Comparison of ENCODE assay signal across 19 cellular contexts in genomic region chr6:89932245-89932802, GRCh38. TPM values are rescaled to one million over a fixed set of nuclear protein-coding genes. Genes with fewer than 3 reads are reported as not detected.
DNase-seq lines count a peak whose midpoint lies in the region; ATAC-seq and TF ChIP-seq lines count a peak whose summit lies in the region.
"Had no signal": no experiment of that assay in that cellular context is flagged by ENCODE, and none has a peak within 500 bp of the region (broad histone marks: within the 10 kb centered on the region; RNA-seq: fewer than 3 reads in every experiment).

No MANE protein-coding gene starts in this region.

- peaks cover 5% of the 10 kb centered on the region for H3K36me3 Mint-ChIP-seq in activated CD8-positive, alpha-beta memory T cell treated with anti-CD3 and anti-CD28 coated beads, Interleukin-2, amount 10 ng/mL, durations not matched to agents 7 days and 5 days
- peaks cover 36% of the 10 kb centered on the region for H3K36me3 Mint-ChIP-seq in activated naive CD4-positive, alpha-beta T cell treated with anti-CD3 and anti-CD28 coated beads, Interleukin-2, amount 50 U/mL, for 24 hours
- peaks cover 41% of the 10 kb centered on the region for H3K36me3 Mint-ChIP-seq in endodermal cell (ENCODE audit: low read depth)
- H3K36me3 Mint-ChIP-seq in naive thymus-derived CD4-positive, alpha-beta T cell: peaks cover 12 to 71% (median 50%) of the 10 kb centered on the region in 5 donors
- peaks cover 5% of the 10 kb centered on the region for H3K36me3 Mint-ChIP-seq in endothelial cell (ENCODE audit: low read depth, unreplicated experiment)
- H3K36me3 Mint-ChIP-seq: CD14-positive monocyte had no signal

- H3K4me1 ChIP-seq in endodermal cell (ENCODE audit: control insufficient read depth, insufficient read depth, low read length): no peaks in the 10 kb centered on the region
- peaks cover 0 to 4% of the 10 kb centered on the region in 2 donors for H3K4me1 ChIP-seq in naive thymus-derived CD4-positive, alpha-beta T cell (ENCODE audit: control insufficient read depth in 2 of 2, insufficient read depth in 2 of 2, low read length in 2 of 2)
- H3K4me1 ChIP-seq: Caco-2 had no signal

- intact Hi-C loops in naive thymus-derived CD4-positive, alpha-beta T cell (cut with micrococcal nuclease): no loop called here

- H3K9me3 Mint-ChIP-seq in activated CD8-positive, alpha-beta memory T cell treated with anti-CD3 and anti-CD28 coated beads, Interleukin-2, amount 10 ng/mL, durations not matched to agents 7 days and 5 days (ENCODE audit: low read depth): no peaks in the 10 kb centered on the region
- no peaks in the 10 kb centered on the region for H3K9me3 Mint-ChIP-seq in activated naive CD4-positive, alpha-beta T cell treated with anti-CD3 and anti-CD28 coated beads, Interleukin-2, amount 50 U/mL, for 24 hours
- H3K9me3 Mint-ChIP-seq in endodermal cell: no peaks in the 10 kb centered on the region
- peaks cover 0 to 1% (median 0%) of the 10 kb centered on the region in 11 donors for H3K9me3 Mint-ChIP-seq in naive thymus-derived CD4-positive, alpha-beta T cell
- no peaks in the 10 kb centered on the region for H3K9me3 Mint-ChIP-seq in endothelial cell (ENCODE audit: unreplicated experiment)
- H3K9me3 Mint-ChIP-seq: CD14-positive monocyte; CD8-positive, alpha-beta memory T cell; GM23338; H9 had no signal

- TF ChIP-seq CTCF in endodermal cell (conservative IDR thresholded peaks at IDR 0.05) (no peak), endothelial cell (IDR thresholded peaks at IDR 0.05; ENCODE audit: unreplicated experiment) (no peak)

- peak; percentile 30 for DNase-seq in activated CD8-positive, alpha-beta memory T cell treated with anti-CD3 and anti-CD28 coated beads for 24 hours
- no peak for DNase-seq in activated CD8-positive, alpha-beta memory T cell treated with anti-CD3 and anti-CD28 coated beads, Interleukin-2, amount 10 ng/mL, durations not matched to agents 7 days and 5 days
- DNase-seq in activated naive CD4-positive, alpha-beta T cell treated with anti-CD3 and anti-CD28 coated beads, Interleukin-2, amount 50 U/mL, for 16 hours: no peak
- peak; percentile 35 for DNase-seq in endodermal cell
- no peak for DNase-seq in naive thymus-derived CD4-positive, alpha-beta T cell
- no peak for DNase-seq in stimulated activated CD4-positive, alpha-beta T cell treated with anti-CD3 and anti-CD28 coated beads, Interleukin-4, amount 100 ng/mL, for 1 hour
- no peak for DNase-seq in endothelial cell (ENCODE audit: low spot score)
- DNase-seq: Caco-2; CD8-positive, alpha-beta memory T cell; DND-41; GDM1; H9 had no signal

- no peak for ATAC-seq in activated CD8-positive, alpha-beta memory T cell treated with anti-CD3 and anti-CD28 coated beads, Interleukin-2, amount 10 ng/mL, durations not matched to agents 7 days and 5 days
- ATAC-seq in naive thymus-derived CD4-positive, alpha-beta T cell: no peak
- ATAC-seq: GM23338 had no signal

- no peak overlapping the region for H3K9ac ChIP-seq in endodermal cell (ENCODE audit: extremely low read depth, low read length, poor library complexity, severe bottlenecking)

- peaks cover 12% of the 10 kb centered on the region for H3K4me1 Mint-ChIP-seq in activated CD8-positive, alpha-beta memory T cell treated with anti-CD3 and anti-CD28 coated beads, Interleukin-2, amount 10 ng/mL, durations not matched to agents 7 days and 5 days
- peaks cover 55% of the 10 kb centered on the region for H3K4me1 Mint-ChIP-seq in activated naive CD4-positive, alpha-beta T cell treated with anti-CD3 and anti-CD28 coated beads, Interleukin-2, amount 50 U/mL, for 24 hours
- H3K4me1 Mint-ChIP-seq in endodermal cell: peaks cover 15% of the 10 kb centered on the region
- peaks cover 12 to 50% (median 39%) of the 10 kb centered on the region in 7 donors for H3K4me1 Mint-ChIP-seq in naive thymus-derived CD4-positive, alpha-beta T cell
- H3K4me1 Mint-ChIP-seq in endothelial cell (ENCODE audit: unreplicated experiment): peaks cover 10% of the 10 kb centered on the region

- no peak overlapping the region for H3K4me3 ChIP-seq in endodermal cell (ENCODE audit: low read length)
- no peak overlapping the region for H3K4me3 ChIP-seq in naive thymus-derived CD4-positive, alpha-beta T cell (ENCODE audit: low read length)
- H3K4me3 ChIP-seq: GM23338 had no signal

- no peak overlapping the region for H3K27ac Mint-ChIP-seq in activated CD8-positive, alpha-beta memory T cell treated with anti-CD3 and anti-CD28 coated beads, Interleukin-2, amount 10 ng/mL, durations not matched to agents 7 days and 5 days
- H3K27ac Mint-ChIP-seq in activated naive CD4-positive, alpha-beta T cell treated with anti-CD3 and anti-CD28 coated beads, Interleukin-2, amount 50 U/mL, for 24 hours: peak overlapping the region; percentile 46
- H3K27ac Mint-ChIP-seq in endodermal cell (peak overlapping the region; percentile 50), endothelial cell (ENCODE audit: unreplicated experiment) (no peak overlapping the region)
- peak overlapping the region in 7 of 9 donors; percentile 9 to 81 (median 65) for H3K27ac Mint-ChIP-seq in naive thymus-derived CD4-positive, alpha-beta T cell
- H3K27ac Mint-ChIP-seq: GM23338, H9 had no signal

- 95 to 98% methylated on average over 16 to 22 of the region's 22 CpGs for WGBS in endodermal cell (ENCODE audit: insufficient coverage in 1 of 2, insufficient read length in 1 of 2), 2 experiments

- H3K27me3 Mint-ChIP-seq in activated CD8-positive, alpha-beta memory T cell treated with anti-CD3 and anti-CD28 coated beads, Interleukin-2, amount 10 ng/mL, durations not matched to agents 7 days and 5 days: no peaks in the 10 kb centered on the region
- no peaks in the 10 kb centered on the region for H3K27me3 Mint-ChIP-seq in activated naive CD4-positive, alpha-beta T cell treated with anti-CD3 and anti-CD28 coated beads, Interleukin-2, amount 50 U/mL, for 24 hours
- H3K27me3 Mint-ChIP-seq in endodermal cell (ENCODE audit: insufficient read depth) (no peaks in the 10 kb centered on the region), endothelial cell (ENCODE audit: unreplicated experiment) (no peaks in the 10 kb centered on the region)
- no peaks in the 10 kb centered on the region for H3K27me3 Mint-ChIP-seq in naive thymus-derived CD4-positive, alpha-beta T cell
- H3K27me3 Mint-ChIP-seq: CD8-positive, alpha-beta memory T cell had no signal

- H3K4me3 Mint-ChIP-seq in activated CD8-positive, alpha-beta memory T cell treated with anti-CD3 and anti-CD28 coated beads, Interleukin-2, amount 10 ng/mL, durations not matched to agents 7 days and 5 days: no peak overlapping the region
- H3K4me3 Mint-ChIP-seq in activated naive CD4-positive, alpha-beta T cell treated with anti-CD3 and anti-CD28 coated beads, Interleukin-2, amount 50 U/mL, for 24 hours: no peak overlapping the region
- H3K4me3 Mint-ChIP-seq in endodermal cell (no peak overlapping the region), endothelial cell (ENCODE audit: unreplicated experiment) (no peak overlapping the region)
- H3K4me3 Mint-ChIP-seq in naive thymus-derived CD4-positive, alpha-beta T cell: no peak overlapping the region
- H3K4me3 Mint-ChIP-seq: CD14-positive monocyte; CD8-positive, alpha-beta memory T cell; GM23338; H9 had no signal

- no peaks in the 10 kb centered on the region for H3K27me3 ChIP-seq in endodermal cell (ENCODE audit: control insufficient read depth, insufficient read depth, low read length, poor library complexity, severe bottlenecking)
- H3K27me3 ChIP-seq in naive thymus-derived CD4-positive, alpha-beta T cell (ENCODE audit: control insufficient read depth in 2 of 2, insufficient read depth in 2 of 2, low read length in 2 of 2): no peaks in the 10 kb centered on the region

- no peaks in the 10 kb centered on the region for H3K9me3 ChIP-seq in endodermal cell (ENCODE audit: control insufficient read depth, low read length)
- no peaks in the 10 kb centered on the region for H3K9me3 ChIP-seq in naive thymus-derived CD4-positive, alpha-beta T cell (ENCODE audit: control insufficient read depth in 2 of 3, low read length in 3 of 3)
- H3K9me3 ChIP-seq: Caco-2 had no signal

- H3K36me3 ChIP-seq in endodermal cell (ENCODE audit: control insufficient read depth, insufficient read depth, low read length): peaks cover 25% of the 10 kb centered on the region
- H3K36me3 ChIP-seq in naive thymus-derived CD4-positive, alpha-beta T cell (ENCODE audit: control insufficient read depth in 2 of 3, insufficient read depth in 3 of 3, low read length in 3 of 3): peaks cover 0 to 73% (median 13%) of the 10 kb centered on the region in 3 experiments

- H3K27ac ChIP-seq in endodermal cell (ENCODE audit: low read depth, low read length): no peak overlapping the region
- H3K27ac ChIP-seq in naive thymus-derived CD4-positive, alpha-beta T cell (ENCODE audit: low read depth, low read length): no peak overlapping the region
- H3K27ac ChIP-seq: 22Rv1 had no signal

- POLR2A ChIA-PET in naive thymus-derived CD4-positive, alpha-beta T cell (lab: Charles Lee): no interaction called here

- CTCF ChIA-PET in activated CD8-positive, alpha-beta memory T cell treated with anti-CD3 and anti-CD28 coated beads, Interleukin-2, amount 10 ng/mL, durations not matched to agents 7 days and 5 days (lab: Charles Lee): no interaction called here
- CTCF ChIA-PET in naive thymus-derived CD4-positive, alpha-beta T cell (lab: Charles Lee): no interaction called here

RNA-seq across cellular contexts. Expression of gene GJA10, which starts 38.1 kb away (rescaled TPM):
- total RNA-seq in activated CD8-positive, alpha-beta memory T cell treated with anti-CD3 and anti-CD28 coated beads, Interleukin-2, amount 10 ng/mL, durations not matched to agents 7 days and 5 days: 1 to 10 TPM in 1 of 2 experiments, under 1 TPM in 1; 0.35 to 1.3 TPM
- total RNA-seq in endodermal cell: under 1 TPM in 1 of 2 donors, not detected in 1; 0.42 TPM
- not detected for polyA plus RNA-seq in endodermal cell (2013, experiment 1 of 2)
- polyA plus RNA-seq in endodermal cell (2013, experiment 2 of 2): not detected
- total RNA-seq in naive thymus-derived CD4-positive, alpha-beta T cell: under 1 TPM in 1 of 5 experiments, not detected in 4; 0.15 TPM
- not detected for polyA plus RNA-seq in naive thymus-derived CD4-positive, alpha-beta T cell
- total RNA-seq in endothelial cell (ENCODE audit: unreplicated experiment): not detected
- total RNA-seq: A673; Caco-2; CD8-positive, alpha-beta memory T cell; GM23338; H9; HT1080 had no signal
- polyA plus RNA-seq: BJ; CD14-positive monocyte; CD8-positive, alpha-beta memory T cell; GM23338 had no signal

Comparison
In these comparisons a context has a peak if more than half of its experiments do, and no peak if none do; other contexts are left out.
1. DNase-seq: peak in activated CD8-positive, alpha-beta memory T cell treated with anti-CD3 and anti-CD28 coated beads for 24 hours (single experiment) and endodermal cell (single experiment); none in activated CD8-positive, alpha-beta memory T cell treated with anti-CD3 and anti-CD28 coated beads, Interleukin-2, amount 10 ng/mL, durations not matched to agents 7 days and 5 days (single experiment), activated naive CD4-positive, alpha-beta T cell treated with anti-CD3 and anti-CD28 coated beads, Interleukin-2, amount 50 U/mL, for 16 hours (single experiment), naive thymus-derived CD4-positive, alpha-beta T cell (0 of 9), stimulated activated CD4-positive, alpha-beta T cell treated with anti-CD3 and anti-CD28 coated beads, Interleukin-4, amount 100 ng/mL, for 1 hour (single experiment) and endothelial cell (single experiment).
2. H3K27ac Mint-ChIP-seq: peak in activated naive CD4-positive, alpha-beta T cell treated with anti-CD3 and anti-CD28 coated beads, Interleukin-2, amount 50 U/mL, for 24 hours (single experiment), endodermal cell (single experiment) and naive thymus-derived CD4-positive, alpha-beta T cell (7 of 9); none in activated CD8-positive, alpha-beta memory T cell treated with anti-CD3 and anti-CD28 coated beads, Interleukin-2, amount 10 ng/mL, durations not matched to agents 7 days and 5 days (single experiment) and endothelial cell (single experiment).